ENCODE assay signal across 8 cellular contexts in genomic region chr2:58304843-58305242, GRCh38.
"Had no signal": no experiment of that assay in that cellular context is flagged by ENCODE, and none has a peak within 500 bp of the region (broad histone marks: within the 10 kb centered on the region; RNA-seq: fewer than 3 reads in every experiment).

No MANE protein-coding gene starts in this region.

- H3K27ac ChIP-seq: HL-60 had no signal

- H3K4me2 ChIP-seq: GM23338 had no signal

- DNase-seq: HFFc6, KBM-7 had no signal

- H3K9me3 Mint-ChIP-seq: HFFc6 had no signal

- H3K9me3 ChIP-seq: HAP-1 had no signal

- H3K4me1 Mint-ChIP-seq: IgD-negative memory B cell had no signal

- H3K36me3 ChIP-seq: HAP-1 had no signal

- H3K4me3 Mint-ChIP-seq: GM23338, HFFc6, IgD-negative memory B cell had no signal

- H3K4me1 ChIP-seq: HAP-1 had no signal

- H3K27ac Mint-ChIP-seq: GM23338, HFFc6, IgD-negative memory B cell had no signal

- ATAC-seq: GM23338, HCT116, HepG2 had no signal

- H3K4me3 ChIP-seq: GM23338, HAP-1 had no signal
